Comparison of ENCODE assay signal across 27 cellular contexts in genomic region chr15:66489179-66489791, GRCh38. TPM values are rescaled to one million over a fixed set of nuclear protein-coding genes. Genes with fewer than 3 reads are reported as not detected.
DNase-seq lines count a peak whose midpoint lies in the region; ATAC-seq and TF ChIP-seq lines count a peak whose summit lies in the region.
"Had no signal": no experiment of that assay in that cellular context is flagged by ENCODE, and none has a peak within 500 bp of the region (broad histone marks: within the 10 kb centered on the region; RNA-seq: fewer than 3 reads in every experiment).

No MANE protein-coding gene starts in this region.

- H3K23ac ChIP-seq in IMR-90 (ENCODE audit: low read depth, low read length), result no peak overlapping the region

- H3K4me1 Mint-ChIP-seq in stimulated activated naive CD8-positive, alpha-beta T cell treated with anti-CD3 and anti-CD28 coated beads, Interleukin-15, amount 100 ng/mL, for 72 hours, result peaks cover 3% of the 10 kb centered on the region
- H3K4me1 Mint-ChIP-seq: nephron progenitor cell had no signal

- no peak overlapping the region for H3K4me3 ChIP-seq in cardiac muscle cell
- no peak overlapping the region for H3K4me3 ChIP-seq in IMR-90 (ENCODE audit: insufficient read depth, low read depth, low read length)
- H3K4me3 ChIP-seq in colonic mucosa, result no peak overlapping the region
- H3K4me3 ChIP-seq: GM12878, lower lobe of right lung, mucosa of descending colon, ovary, smooth muscle cell, upper lobe of left lung had no signal

- TF ChIP-seq RAD21 in IMR-90 (IDR thresholded peaks at IDR 0.05; ENCODE audit: low read length), result no peak

- H2BK120ac ChIP-seq in IMR-90 (ENCODE audit: low read depth, low read length), result no peak overlapping the region

- dilution Hi-C loops in IMR-90 (cut with HindIII; ENCODE audit: low sequenced_read_pairs, unreplicated experiment), result no loop called here

- H2BK5ac ChIP-seq in IMR-90 (ENCODE audit: low read depth, low read length, poor library complexity, severe bottlenecking), result no peak overlapping the region

- no peak overlapping the region for H2AFZ ChIP-seq in IMR-90 (replicated peaks; ENCODE audit: low read length, poor library complexity)

- no peak overlapping the region for H4K91ac ChIP-seq in IMR-90 (ENCODE audit: insufficient read depth, low read depth, low read length)

- H3K27ac ChIP-seq in cardiac muscle cell (peak overlapping the region; percentile 10), IMR-90 (ENCODE audit: insufficient read depth, low read length) (no peak overlapping the region), colonic mucosa (no peak overlapping the region)
- H3K27ac ChIP-seq: C4-2B, lower lobe of right lung, ovary, upper lobe of left lung had no signal

- H3K36me3 ChIP-seq in cardiac muscle cell, result peaks cover 45% of the 10 kb centered on the region
- H3K36me3 ChIP-seq in IMR-90 (ENCODE audit: control insufficient read depth, insufficient read depth, low read length), result peaks cover 49% of the 10 kb centered on the region
- no peaks in the 10 kb centered on the region for H3K36me3 ChIP-seq in colonic mucosa
- H3K36me3 ChIP-seq: ovary had no signal

- no peak overlapping the region for H3K56ac ChIP-seq in IMR-90 (ENCODE audit: extremely low read depth, insufficient read depth, low read length)

- no peak overlapping the region for H3K4me3 Mint-ChIP-seq in stimulated activated naive CD8-positive, alpha-beta T cell treated with anti-CD3 and anti-CD28 coated beads, Interleukin-15, amount 100 ng/mL, for 72 hours
- H3K4me3 Mint-ChIP-seq: nephron progenitor cell had no signal

- H4K20me1 ChIP-seq in IMR-90 (ENCODE audit: insufficient read depth, low read length), result peaks cover 10% of the 10 kb centered on the region

- H3K14ac ChIP-seq in IMR-90 (replicated peaks; ENCODE audit: low read depth, low read length), result no peak overlapping the region

- H3K27me3 Mint-ChIP-seq in stimulated activated naive CD8-positive, alpha-beta T cell treated with anti-CD3 and anti-CD28 coated beads, Interleukin-15, amount 100 ng/mL, for 72 hours, result no peaks in the 10 kb centered on the region

- H2AK9ac ChIP-seq in IMR-90 (replicated peaks; ENCODE audit: low read depth, low read length, poor library complexity), result no peak overlapping the region

- TF ChIP-seq POLR2A in IMR-90 (IDR thresholded peaks at IDR 0.05; ENCODE audit: low read depth, low read length), result no peak
- TF ChIP-seq POLR2A in GM18505 (IDR thresholded peaks at IDR 0.05; ENCODE audit: borderline replicate concordance, extremely low read depth, insufficient read depth, insufficient read length), result no peak

- H3K27me3 ChIP-seq in cardiac muscle cell (no peaks in the 10 kb centered on the region), IMR-90 (ENCODE audit: control insufficient read depth, insufficient read depth, low read length) (no peaks in the 10 kb centered on the region), colonic mucosa (no peaks in the 10 kb centered on the region)
- H3K27me3 ChIP-seq: ovary, upper lobe of left lung had no signal

- H4K8ac ChIP-seq in IMR-90 (ENCODE audit: low read depth in 2 of 2, low read length in 2 of 2), result no peak overlapping the region

- no peak overlapping the region for H3K4ac ChIP-seq in IMR-90 (ENCODE audit: low read depth, low read length)

- H3K4me1 ChIP-seq in cardiac muscle cell (ENCODE audit: low read depth) (no peaks in the 10 kb centered on the region), IMR-90 (ENCODE audit: control insufficient read depth, insufficient read depth, low read length) (no peaks in the 10 kb centered on the region; the same call in 1 of the 2 replicates), colonic mucosa (peaks cover 3% of the 10 kb centered on the region)
- H3K4me1 ChIP-seq: lower lobe of right lung had no signal

- no peak overlapping the region for H3K18ac ChIP-seq in IMR-90 (ENCODE audit: low read depth, low read length)

- ATAC-seq in Right ventricle myocardium superior (ENCODE audit: poor library complexity) (no peak), IMR-90 (ENCODE audit: low read depth) (peak; percentile 59), GM18505 (IDR thresholded peaks at IDR 0.05; ENCODE audit: unreplicated experiment) (no peak)
- ATAC-seq in stimulated activated naive CD8-positive, alpha-beta T cell treated with anti-CD3 and anti-CD28 coated beads, Interleukin-15, amount 100 ng/mL, for 72 hours, result no peak
- ATAC-seq: GM12878, mucosa of descending colon had no signal

- TF ChIP-seq CTCF in cardiac muscle cell (IDR thresholded peaks at IDR 0.05; ENCODE audit: low read depth, low read length), result no peak
- TF ChIP-seq CTCF in IMR-90 (conservative IDR thresholded peaks at IDR 0.05; ENCODE audit: low read depth, low read length), result no peak
- no peak for TF ChIP-seq CTCF in colonic mucosa (IDR thresholded peaks at IDR 0.05)

- intact Hi-C loops in Right ventricle myocardium superior (cut with DNase I) (no loop called here), IMR-90 (cut with micrococcal nuclease) (no loop called here), colonic mucosa (cut with DNase I) (no loop called here)

- H3K9me1 ChIP-seq in IMR-90 (ENCODE audit: insufficient read depth, low read length), result no peaks in the 10 kb centered on the region; the same call in none of the 2 replicates

- no peak overlapping the region for H2BK15ac ChIP-seq in IMR-90 (ENCODE audit: low read depth, low read length)

- H3K9me3 Mint-ChIP-seq in stimulated activated naive CD8-positive, alpha-beta T cell treated with anti-CD3 and anti-CD28 coated beads, Interleukin-15, amount 100 ng/mL, for 72 hours, result no peaks in the 10 kb centered on the region
- H3K9me3 Mint-ChIP-seq: activated T-helper 2 cell treated with anti-CD3 and anti-CD28 coated beads, Interferon-gamma antibody, Interleukin-2, Interleukin-4, amounts not matched to agents 10 μg/mL and 5 μg/mL and 100 μg/mL, durations not matched to agents 14 hours and 24 hours and 36 hours; nephron progenitor cell had no signal

- H2AK5ac ChIP-seq in IMR-90 (ENCODE audit: low read depth, low read length), result no peak overlapping the region

- in situ Hi-C loops in IMR-90 (cut with MboI; ENCODE audit: low sequenced_read_pairs), result loop anchor here (25.0 kb wide), 1 partner anchor 577 kb away; no protein-coding TSS in a partner anchor

- no peak overlapping the region for H3K9ac ChIP-seq in IMR-90 (ENCODE audit: low read depth, low read length)
- no peak overlapping the region for H3K9ac ChIP-seq in colonic mucosa (ENCODE audit: low read depth in 2 of 2, low read length in 2 of 2)

- no peak overlapping the region for H3K4me2 ChIP-seq in IMR-90 (ENCODE audit: low read depth, low read length)
- H3K4me2 ChIP-seq: smooth muscle cell had no signal

- H3K9me3 ChIP-seq in cardiac muscle cell (ENCODE audit: low read depth), result no peaks in the 10 kb centered on the region
- no peaks in the 10 kb centered on the region for H3K9me3 ChIP-seq in IMR-90 (ENCODE audit: control insufficient read depth, insufficient read depth, low read length)
- no peaks in the 10 kb centered on the region for H3K9me3 ChIP-seq in colonic mucosa
- H3K9me3 ChIP-seq: lower lobe of right lung, mucosa of descending colon, ovary, upper lobe of left lung had no signal

- peak overlapping the region; percentile 1 to 51 for H3K27ac Mint-ChIP-seq in stimulated activated naive CD8-positive, alpha-beta T cell treated with anti-CD3 and anti-CD28 coated beads, Interleukin-15, amount 100 ng/mL, for 72 hours
- H3K27ac Mint-ChIP-seq: activated T-helper 2 cell treated with anti-CD3 and anti-CD28 coated beads, Interferon-gamma antibody, Interleukin-2, Interleukin-4, amounts not matched to agents 10 μg/mL and 5 μg/mL and 100 μg/mL, durations not matched to agents 14 hours and 24 hours and 36 hours; nephron progenitor cell had no signal

- H3K79me1 ChIP-seq in IMR-90 (ENCODE audit: low read depth in 1 of 2, low read length in 2 of 2), result peaks cover 18 to 24% of the 10 kb centered on the region in 2 experiments

- no peak for DNase-seq in cardiac muscle cell (ENCODE audit: low read depth in 1 of 2, low spot score in 1 of 2)
- no peak for DNase-seq in Right ventricle myocardium superior
- DNase-seq in IMR-90, result no peak
- peak; percentile 6 for DNase-seq in fibroblast of gingiva (ENCODE audit: low read depth)
- DNase-seq in stimulated activated naive CD8-positive, alpha-beta T cell treated with anti-CD3 and anti-CD28 coated beads, Interleukin-15, amount 100 ng/mL, for 72 hours, result no peak
- no peak for DNase-seq in colonic mucosa
- DNase-seq: activated CD4-positive, alpha-beta T cell treated with anti-CD3 and anti-CD28 coated beads for 1 hour; cerebellar nuclear complex; GOT3; kidney; lower lobe of right lung; mucosa of descending colon; NCI-H1417 treated with DMSO at 0.1 percent for 48 hours; NCI-H446; NCI-H774; nephron progenitor cell; ovary; retina; stimulated activated CD4-positive, alpha-beta T cell treated with anti-CD3 and anti-CD28 coated beads, Interleukin-2, amount 100 ng/mL, for 24 hours; substantia nigra; T-helper 1 cell; upper lobe of left lung had no signal

- BruUV-seq in IMR-90 (replicated peaks; lab: Mats Ljungman, UMichigan), result no TSS peak

- CTCF ChIA-PET in IMR-90 (lab: Yijun Ruan, JAX), result no interaction called here

- WGBS in IMR-90 (ENCODE audit: extremely low coverage in 2 of 2, insufficient read length in 1 of 2), 2 experiments, result 89% methylated on average over 1 of the region's 6 CpGs; no CpG with 5 or more reads in 1 of the 2 experiments

- POLR2A ChIA-PET in IMR-90 (lab: Charles Lee; ENCODE audit: unreplicated experiment), result no interaction called here

- H2BK20ac ChIP-seq in IMR-90 (ENCODE audit: low read depth, low read length), result no peak overlapping the region

- no peak overlapping the region for H4K5ac ChIP-seq in IMR-90 (ENCODE audit: low read depth, low read length)

RNA-seq across cellular contexts. Expression of gene SNAPC5, which starts 8.3 kb away (rescaled TPM):
- total RNA-seq in cardiac muscle cell, result 59.5 and 72.1 TPM in 2 replicates
- polyA plus RNA-seq in cardiac muscle cell, result 57.4 and 59.5 TPM in 2 replicates
- 39.6 TPM for total RNA-seq in Right ventricle myocardium superior
- 26.3 and 40.8 TPM in 2 replicates for total RNA-seq in IMR-90 (2012; rRNA removed)
- polyA plus RNA-seq in IMR-90 (2012; rRNA removed), result 25.4 and 25.9 TPM in 2 replicates
- polyA plus RNA-seq in IMR-90 (2012; cell fraction: cytosol; rRNA removed), result 7.4 and 12.4 TPM in 2 replicates
- polyA plus RNA-seq in IMR-90 (2012; cell fraction: nucleus; rRNA removed; ENCODE audit: low replicate concordance), result 1.7 and 10.6 TPM in 2 replicates
- total RNA-seq in colonic mucosa, result 10 to 100 TPM; 17.2 to 21.3 TPM

RNA-seq across cellular contexts. Expression of gene RPL4, which starts 15.4 kb away (rescaled TPM):
- total RNA-seq in cardiac muscle cell (3,878 and 4,535 TPM in 2 replicates), Right ventricle myocardium superior (1,324 TPM), IMR-90 (2012; rRNA removed) (6,510 and 13,244 TPM in 2 replicates), colonic mucosa (1,000 to 10,000 TPM; 1,582 to 1,802 TPM)
- polyA plus RNA-seq in cardiac muscle cell (833 and 906 TPM in 2 replicates), IMR-90 (2012; rRNA removed) (3,530 and 4,083 TPM in 2 replicates)
- polyA plus RNA-seq in IMR-90 (2012; cell fraction: cytosol; rRNA removed), result 1,783 and 5,124 TPM in 2 replicates
- polyA plus RNA-seq in IMR-90 (2012; cell fraction: nucleus; rRNA removed; ENCODE audit: low replicate concordance), result 1,149 and 1,402 TPM in 2 replicates

RNA-seq across cellular contexts. Expression of gene ZWILCH, which starts 15.8 kb away (rescaled TPM):
- total RNA-seq in cardiac muscle cell (7.5 and 9.5 TPM in 2 replicates), Right ventricle myocardium superior (2.5 TPM), IMR-90 (2012; rRNA removed) (22.2 and 28.1 TPM in 2 replicates), colonic mucosa (10 to 100 TPM in 1 of 2 donors, 1 to 10 TPM in 1; 8.4 to 20.1 TPM)
- polyA plus RNA-seq in cardiac muscle cell (15.7 and 22.0 TPM in 2 replicates), IMR-90 (2012; rRNA removed) (10.3 and 10.5 TPM in 2 replicates)
- 0.92 and 4.1 TPM in 2 replicates for polyA plus RNA-seq in IMR-90 (2012; cell fraction: cytosol; rRNA removed)
- 0.90 and 11.2 TPM in 2 replicates for polyA plus RNA-seq in IMR-90 (2012; cell fraction: nucleus; rRNA removed; ENCODE audit: low replicate concordance)
